In the genomic region with DNA sequence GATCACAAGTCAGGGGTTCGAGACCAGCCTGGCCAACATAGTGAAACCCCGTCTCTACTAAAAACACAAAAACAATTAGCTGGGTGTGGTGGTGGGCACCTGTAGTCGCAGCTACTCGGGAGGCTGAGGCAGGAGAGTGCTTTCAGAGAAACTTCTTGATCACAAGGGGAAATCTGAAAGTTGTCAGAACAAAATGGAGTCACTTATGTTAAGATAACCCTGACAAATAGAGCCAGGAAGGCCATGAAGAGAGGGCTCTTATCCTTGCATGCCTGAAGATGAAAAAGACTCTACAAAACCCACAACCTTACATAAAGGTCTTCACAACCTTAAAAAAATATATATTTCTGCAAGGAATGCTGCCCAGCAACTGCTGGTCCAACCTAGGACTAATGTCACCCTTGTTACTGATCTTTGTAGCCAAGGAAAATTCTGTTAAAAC, we compare ENCODE assay signal across 12 cellular contexts. TPM values are rescaled to one million over a fixed set of nuclear protein-coding genes. Genes with fewer than 3 reads are reported as not detected.
DNase-seq lines count a peak whose midpoint lies in the region; ATAC-seq, FAIRE-seq and TF ChIP-seq lines count a peak whose summit lies in the region.
"Had no signal": no experiment of that assay in that cellular context is flagged by ENCODE, and none has a peak within 500 bp of the region (broad histone marks: within the 10 kb centered on the region; RNA-seq: fewer than 3 reads in every experiment).

No MANE protein-coding gene starts in this region.

- H3K36me3 Mint-ChIP-seq in Calu3 (ENCODE audit: insufficient read depth, unreplicated experiment) (peaks cover 11% of the 10 kb centered on the region), progenitor cell of endocrine pancreas (ENCODE audit: insufficient read depth) (peaks cover 2% of the 10 kb centered on the region)

- WGBS in testis, 2 donors: 93 to 96% methylated on average over 4 of the region's 4 CpGs

- DNase-seq in Calu3 (no peak), PC-9 (no peak), endothelial cell of umbilical vein (ENCODE audit: low read depth, low spot score) (no peak), progenitor cell of endocrine pancreas (ENCODE audit: low spot score, unreplicated experiment) (no peak), hepatic stellate cell (ENCODE audit: low spot score) (no peak), NCI-H2107 (lab: John Stamatoyannopoulos, UW) (no peak), testis (no peak)
- DNase-seq: HCEC 1CT, NCI-H1048 had no signal

- no peaks in the 10 kb centered on the region for H3K27me3 Mint-ChIP-seq in Calu3 (ENCODE audit: unreplicated experiment)
- H3K27me3 Mint-ChIP-seq in progenitor cell of endocrine pancreas: no peaks in the 10 kb centered on the region

- BruUV-seq in Calu3 (replicated peaks; lab: Mats Ljungman, UMichigan): no TSS peak
- no TSS peak for BruUV-seq in PC-9 (replicated peaks; lab: Mats Ljungman, UMichigan)
- BruUV-seq in endothelial cell of umbilical vein (replicated peaks; lab: Mats Ljungman, UMichigan): no TSS peak

- H3K4me1 ChIP-seq in PC-9 (replicated peaks; ENCODE audit: insufficient read depth) (peaks cover 40% of the 10 kb centered on the region), endothelial cell of umbilical vein (ENCODE audit: control insufficient read depth, extremely low read depth, insufficient read depth, low read length) (peaks cover 66% of the 10 kb centered on the region), testis (peaks cover 9% of the 10 kb centered on the region)

- no peaks in the 10 kb centered on the region for H3K9me1 ChIP-seq in endothelial cell of umbilical vein (replicated peaks; ENCODE audit: control insufficient read depth, extremely low read depth, insufficient read depth, low read length)

- H3K4me1 Mint-ChIP-seq in Calu3 (ENCODE audit: low read depth, unreplicated experiment) (peaks cover 23% of the 10 kb centered on the region), progenitor cell of endocrine pancreas (ENCODE audit: low read depth) (peaks cover 6% of the 10 kb centered on the region)

- intact Hi-C loops in Calu3 (cut with micrococcal nuclease; ENCODE audit: unreplicated experiment): no loop called here
- intact Hi-C loops in PC-9 (cut with micrococcal nuclease; ENCODE audit: unreplicated experiment): no loop called here
- intact Hi-C loops in endothelial cell of umbilical vein (cut with micrococcal nuclease): no loop called here
- intact Hi-C loops in testis (cut with DNase I; ENCODE audit: low total_unique reads): no loop called here

- H3K27me3 ChIP-seq in PC-9 (ENCODE audit: insufficient read depth, low read depth) (no peaks in the 10 kb centered on the region), endothelial cell of umbilical vein (ENCODE audit: control insufficient read depth in 2 of 2, insufficient read depth in 2 of 2, low read length in 2 of 2) (no peaks in the 10 kb centered on the region), testis (no peaks in the 10 kb centered on the region)

- TF ChIP-seq CTCF in Calu3 (IDR thresholded peaks at IDR 0.05; ENCODE audit: unreplicated experiment): no peak
- TF ChIP-seq CTCF in PC-9 (conservative IDR thresholded peaks at IDR 0.05): no peak
- no peak for TF ChIP-seq CTCF in endothelial cell of umbilical vein (IDR thresholded peaks at IDR 0.05; ENCODE audit: extremely low read depth in 1 of 2, insufficient read depth in 1 of 2, low read depth in 1 of 2, low read length in 2 of 2)
- no peak for TF ChIP-seq CTCF in progenitor cell of endocrine pancreas (IDR thresholded peaks at IDR 0.05; ENCODE audit: unreplicated experiment)
- no peak for TF ChIP-seq CTCF in testis (IDR thresholded peaks at IDR 0.05)

- ATAC-seq in GM18868 (IDR thresholded peaks at IDR 0.05; ENCODE audit: unreplicated experiment): no peak
- ATAC-seq: left lobe of liver had no signal

- dilution Hi-C loops in endothelial cell of umbilical vein (cut with MboI; ENCODE audit: extremely low pct_ligation_motif_present, low sequenced_read_pairs): no loop called here

- H3K79me2 ChIP-seq in PC-9 (ENCODE audit: low read depth) (peaks cover 23% of the 10 kb centered on the region), endothelial cell of umbilical vein (ENCODE audit: control insufficient read depth, insufficient read depth, low read length) (peaks cover 22% of the 10 kb centered on the region)

- no peak overlapping the region for H3K9ac ChIP-seq in endothelial cell of umbilical vein (replicated peaks; ENCODE audit: extremely low read depth, insufficient read depth, low read length)

- CTCF ChIA-PET in Calu3 (lab: Charles Lee) (no interaction called here), PC-9 (lab: Charles Lee) (no interaction called here), endothelial cell of umbilical vein (lab: Charles Lee) (interaction anchor here (1.5 kb wide), 2 partner anchors 9 to 60 kb away, joined by 3 to 9 read pairs; no protein-coding TSS in a partner anchor)

- H3K27ac Mint-ChIP-seq in Calu3 (ENCODE audit: unreplicated experiment) (no peak overlapping the region), progenitor cell of endocrine pancreas (peak overlapping the region; percentile 14)

- no peak for TF ChIP-seq POLR2A in endothelial cell of umbilical vein (IDR thresholded peaks at IDR 0.05; ENCODE audit: low read depth, low read length)
- no peak for TF ChIP-seq POLR2A in testis (IDR thresholded peaks at IDR 0.05)

- H4K20me1 ChIP-seq in PC-9 (ENCODE audit: insufficient read depth) (no peaks in the 10 kb centered on the region), endothelial cell of umbilical vein (replicated peaks; ENCODE audit: control insufficient read depth, extremely low read depth, insufficient read depth, low read length) (no peaks in the 10 kb centered on the region)

- 0 out of 2 replicates have a peak, but pooled peaks cover 5% of the 10 kb centered on the region for H3K36me3 ChIP-seq in PC-9 (ENCODE audit: low read depth)
- H3K36me3 ChIP-seq in endothelial cell of umbilical vein (ENCODE audit: control insufficient read depth in 2 of 2, extremely low read depth in 1 of 2, insufficient read depth in 2 of 2, low read length in 2 of 2): no peaks in the 10 kb centered on the region
- no peaks in the 10 kb centered on the region for H3K36me3 ChIP-seq in testis (ENCODE audit: low read depth, missing control alignments)

- H2AFZ ChIP-seq in PC-9 (peak overlapping the region; percentile 85; the same call in 1 of the 2 replicates), endothelial cell of umbilical vein (ENCODE audit: low read depth, low read length) (no peak overlapping the region)

- peaks cover 3% of the 10 kb centered on the region for H3F3A ChIP-seq in PC-9 (ENCODE audit: insufficient read depth, low read depth)

- FAIRE-seq in endothelial cell of umbilical vein (lab: Jason Lieb, UNC): no peak

- no peaks in the 10 kb centered on the region; the same call in 1 of the 2 replicates for H3K9me2 ChIP-seq in PC-9 (ENCODE audit: insufficient read depth)

- no peaks in the 10 kb centered on the region for H3K9me3 Mint-ChIP-seq in Calu3 (ENCODE audit: low read depth, unreplicated experiment)
- H3K9me3 Mint-ChIP-seq in progenitor cell of endocrine pancreas (ENCODE audit: low read depth): no peaks in the 10 kb centered on the region

- peak overlapping the region; percentile 65 for H3K4me3 ChIP-seq in PC-9
- no peak overlapping the region for H3K4me3 ChIP-seq in endothelial cell of umbilical vein (replicated peaks in 1 of 3; ENCODE audit: insufficient read depth in 1 of 3, low read depth in 1 of 3, low read length in 3 of 3)
- no peak overlapping the region for H3K4me3 ChIP-seq in testis

- peak overlapping the region; percentile 89 for H3K4me3 Mint-ChIP-seq in Calu3 (ENCODE audit: low read depth, unreplicated experiment)
- H3K4me3 Mint-ChIP-seq in progenitor cell of endocrine pancreas (ENCODE audit: low read depth): peak overlapping the region; percentile 94

- no peak overlapping the region for H3K27ac ChIP-seq in PC-9
- peak overlapping the region; percentile 92 for H3K27ac ChIP-seq in endothelial cell of umbilical vein (ENCODE audit: insufficient read depth, low read depth, low read length)
- no peak overlapping the region for H3K27ac ChIP-seq in testis

- POLR2A ChIA-PET in PC-9 (lab: Charles Lee; ENCODE audit: unreplicated experiment): no interaction called here
- POLR2A ChIA-PET in endothelial cell of umbilical vein (lab: Charles Lee): no interaction called here

- H3K4me2 ChIP-seq in PC-9: peak overlapping the region; percentile 78
- H3K4me2 ChIP-seq in endothelial cell of umbilical vein (ENCODE audit: insufficient read depth, low read length): no peak overlapping the region

- H3K9me3 ChIP-seq in PC-9 (ENCODE audit: insufficient read depth, low read depth) (no peaks in the 10 kb centered on the region), endothelial cell of umbilical vein (replicated peaks; ENCODE audit: control insufficient read depth, insufficient read depth, low read length) (no peaks in the 10 kb centered on the region), testis (no peaks in the 10 kb centered on the region)

RNA-seq across cellular contexts. Expression of gene CARD8, which starts 1.2 kb away (rescaled TPM):
- 32.3 and 34.0 TPM in 2 replicates for total RNA-seq in Calu3 (2022)
- 17.7 and 25.6 TPM in 2 replicates for total RNA-seq in PC-9 (2021)
- total RNA-seq in endothelial cell of umbilical vein: 123 and 156 TPM in 2 replicates
- 57.3 and 64.6 TPM in 2 replicates for polyA plus RNA-seq in endothelial cell of umbilical vein
- polyA plus RNA-seq in endothelial cell of umbilical vein (2011; cell fraction: cytosol; rRNA removed): 53.3 and 56.2 TPM in 2 replicates
- 398 and 519 TPM in 2 replicates for polyA plus RNA-seq in endothelial cell of umbilical vein (2011; cell fraction: nucleus; rRNA removed)
- 158 and 170 TPM in 2 replicates for polyA plus RNA-seq in endothelial cell of umbilical vein (2012)
- polyA minus RNA-seq in endothelial cell of umbilical vein: 67.7 and 82.8 TPM in 2 replicates
- polyA minus RNA-seq in endothelial cell of umbilical vein (2011; cell fraction: cytosol; rRNA and poly(A)+ RNA removed): 4.3 TPM
- 143 and 242 TPM in 2 replicates for polyA minus RNA-seq in endothelial cell of umbilical vein (2011; cell fraction: nucleus; rRNA and poly(A)+ RNA removed)
- total RNA-seq in progenitor cell of endocrine pancreas: 60.9 and 64.6 TPM in 2 replicates
- total RNA-seq in testis: 10 to 100 TPM; 45.4 to 68.4 TPM
- 53.9 TPM for polyA plus RNA-seq in testis (ENCODE audit: insufficient read depth, low read depth, low replicate concordance)

RNA-seq across cellular contexts. Expression of gene ZNF114, which starts 15.3 kb away (rescaled TPM):
- 0.69 and 0.78 TPM in 2 replicates for total RNA-seq in Calu3 (2022)
- 14.8 and 15.5 TPM in 2 replicates for total RNA-seq in PC-9 (2021)
- total RNA-seq in endothelial cell of umbilical vein: 0.39 and 1.5 TPM in 2 replicates
- polyA plus RNA-seq in endothelial cell of umbilical vein: 0.12 and 0.38 TPM in 2 replicates
- polyA plus RNA-seq in endothelial cell of umbilical vein (2011; cell fraction: cytosol; rRNA removed): 0.44 and 0.68 TPM in 2 replicates
- polyA plus RNA-seq in endothelial cell of umbilical vein (2011; cell fraction: nucleus; rRNA removed): 0.24 and 0.34 TPM in 2 replicates
- polyA plus RNA-seq in endothelial cell of umbilical vein (2012): 0.35 and 0.36 TPM in 2 replicates
- polyA minus RNA-seq in endothelial cell of umbilical vein: 1.1 TPM in 1 of 2 replicates, not detected in the other
- polyA minus RNA-seq in endothelial cell of umbilical vein (2011; cell fraction: cytosol; rRNA and poly(A)+ RNA removed): 5.5 TPM
- 0.48 and 0.96 TPM in 2 replicates for polyA minus RNA-seq in endothelial cell of umbilical vein (2011; cell fraction: nucleus; rRNA and poly(A)+ RNA removed)
- 7.4 and 7.9 TPM in 2 replicates for total RNA-seq in progenitor cell of endocrine pancreas
- 1 to 10 TPM; 2.4 to 3.9 TPM for total RNA-seq in testis
- 0.22 TPM for polyA plus RNA-seq in testis (ENCODE audit: insufficient read depth, low read depth, low replicate concordance)
- total RNA-seq: left lobe of liver; T-helper 1 cell treated with Interleukin-12 subunit alpha and Interleukin-12 subunit beta and Interleukin-4 antibody, amounts not matched to agents 30 ng/mL and 1 ng/mL, for 36 hours had no signal
